In the genomic region with DNA sequence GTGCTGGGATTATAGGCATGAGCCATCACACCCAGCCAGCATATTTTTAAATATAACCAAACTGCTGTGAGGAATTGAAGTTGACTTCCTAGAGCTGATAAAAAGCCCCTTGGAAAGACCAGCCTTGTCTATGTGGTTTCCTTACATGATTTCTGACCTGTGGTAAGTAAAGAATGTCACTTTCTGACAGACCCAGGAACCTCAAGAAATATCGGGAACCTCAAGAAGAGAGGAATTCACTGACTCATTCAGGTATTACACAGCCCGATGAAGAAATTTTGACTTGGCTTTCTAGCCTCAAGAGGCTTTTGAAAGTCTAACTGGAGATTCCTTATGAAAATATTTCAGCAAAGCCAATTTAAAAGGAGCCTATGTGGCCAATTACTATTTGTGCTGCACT, we compare ENCODE assay signal across 12 cellular contexts.
A peak's percentile ranks its signal among the peaks of the same experiment; 100 is the strongest.
DNase-seq lines count a peak whose midpoint lies in the region; ATAC-seq and TF ChIP-seq lines count a peak whose summit lies in the region.
"Had no signal": no experiment of that assay in that cellular context is flagged by ENCODE, and none has a peak within 500 bp of the region (broad histone marks: within the 10 kb centered on the region; RNA-seq: fewer than 3 reads in every experiment).

No MANE protein-coding gene starts in this region.

- intact Hi-C loops in spleen (cut with DNase I; ENCODE audit: low total_unique reads) = no loop called here

- in situ Hi-C loops in GM13977 (cut with MboI; ENCODE audit: low pct_unique_long_range_greater_than_20kb, low sequenced_read_pairs, unreplicated experiment) = no loop called here

- TF ChIP-seq POLR2A in GM18505 (IDR thresholded peaks at IDR 0.05; ENCODE audit: borderline replicate concordance, extremely low read depth, insufficient read depth, insufficient read length) (no peak), spleen (IDR thresholded peaks at IDR 0.05) (no peak)

- WGBS in spleen, 5 donors = 54 to 77% (median 67%) methylated on average over 2 of the region's 2 CpGs

- H3K4me1 ChIP-seq in spleen = no peaks in the 10 kb centered on the region

- H3K9me3 ChIP-seq in spleen = peaks cover 0 to 3% (median 0%) of the 10 kb centered on the region in 8 donors

- ATAC-seq in GM18505 (IDR thresholded peaks at IDR 0.05; ENCODE audit: unreplicated experiment) = no peak
- ATAC-seq: naive thymus-derived CD4-positive, alpha-beta T cell had no signal

- DNase-seq in GM03348 (ENCODE audit: low spot score) (peak; percentile 35), NCI-H226 (peak; percentile 94), cardiac fibroblast (ENCODE audit: low read depth in 2 of 2) (peak; percentile 45 to 59), non-pigmented ciliary epithelial cell (ENCODE audit: low read depth) (peak; percentile 57), GM13977 (ENCODE audit: low spot score) (no peak), spleen (no peak), foreskin melanocyte (no peak)
- DNase-seq: activated naive CD4-positive, alpha-beta T cell treated with anti-CD3 and anti-CD28 coated beads, Interleukin-2, amount 10 ng/mL, durations not matched to agents 7 days and 5 days; naive thymus-derived CD4-positive, alpha-beta T cell; NCI-H1105 treated with DMSO at 0.1 percent for 48 hours had no signal

- H3K27ac ChIP-seq in spleen = no peak overlapping the region
- H3K27ac ChIP-seq: hepatocyte had no signal

- no peak overlapping the region for H3K4me3 ChIP-seq in cardiac fibroblast (replicated peaks in 1 of 2; ENCODE audit: low read depth in 2 of 2, low read length in 2 of 2)
- H3K4me3 ChIP-seq in spleen = no peak overlapping the region
- H3K4me3 ChIP-seq: hepatocyte had no signal

- no peaks in the 10 kb centered on the region for H3K36me3 ChIP-seq in spleen

- H3K27me3 ChIP-seq in spleen (replicated peaks in 1 of 7) = peaks cover 0 to 19% (median 0%) of the 10 kb centered on the region in 7 donors
- H3K27me3 ChIP-seq: hepatocyte had no signal

- TF ChIP-seq CTCF in cardiac fibroblast (IDR thresholded peaks at IDR 0.05; ENCODE audit: low read depth, low read length) = no peak
- no peak for TF ChIP-seq CTCF in GM13977 (IDR thresholded peaks at IDR 0.05; ENCODE audit: extremely low read depth, insufficient read depth, missing control alignments)
- TF ChIP-seq CTCF in spleen (IDR thresholded peaks at IDR 0.05 in 8 of 11, conservative IDR thresholded peaks at IDR 0.05 in 3 of 11) = no peak

Comparison
In these comparisons a context has a peak if more than half of its experiments do, and no peak if none do; other contexts are left out.
1. DNase-seq: peak in GM03348 (single experiment), NCI-H226 (single experiment), cardiac fibroblast (2 of 2) and non-pigmented ciliary epithelial cell (single experiment); none in GM13977 (single experiment), spleen (single experiment) and foreskin melanocyte (single experiment).